In the genomic region with DNA sequence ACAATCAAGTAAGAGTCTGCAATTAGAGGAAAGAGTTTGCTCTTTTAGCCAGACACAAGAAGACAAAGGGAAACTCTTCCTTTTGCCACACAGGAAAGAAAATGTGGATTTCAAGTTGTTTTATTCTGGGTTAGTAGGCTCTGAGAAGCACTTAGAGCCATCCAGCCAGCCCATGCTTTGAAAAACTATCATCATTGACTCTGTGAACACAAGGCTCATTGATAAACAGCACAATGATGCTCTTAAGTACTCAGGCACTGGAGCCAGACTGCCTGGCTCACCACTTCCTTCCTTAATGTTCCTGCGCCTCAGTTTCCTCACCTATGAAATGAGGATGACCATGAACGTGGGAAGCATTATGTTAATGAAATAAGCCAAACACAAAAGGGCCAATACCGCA, we compare ENCODE assay signal across 20 cellular contexts.
"Had no signal": no experiment of that assay in that cellular context is flagged by ENCODE, and none has a peak within 500 bp of the region (broad histone marks: within the 10 kb centered on the region; RNA-seq: fewer than 3 reads in every experiment).

No MANE protein-coding gene starts in this region.

- H3K27me3 Mint-ChIP-seq: activated naive CD8-positive, alpha-beta T cell treated with anti-CD3 and anti-CD28 coated beads for 36 hours; stimulated activated naive CD8-positive, alpha-beta T cell treated with anti-CD3 and anti-CD28 coated beads, Interleukin-15, amount 100 ng/mL, for 72 hours had no signal

- H3K27ac ChIP-seq: dorsolateral prefrontal cortex, esophagus squamous epithelium, heart right ventricle, psoas muscle, tibial artery, VCaP had no signal

- H3K36me3 Mint-ChIP-seq: activated naive CD8-positive, alpha-beta T cell treated with anti-CD3 and anti-CD28 coated beads for 36 hours; naive thymus-derived CD8-positive, alpha-beta T cell; stimulated activated effector memory CD8-positive, alpha-beta T cell treated with anti-CD3 and anti-CD28 coated beads, Interleukin-12 subunit alpha, Interleukin-12 subunit beta, amount 100 ng/mL, for 72 hours had no signal

- DNase-seq: activated CD4-positive, alpha-beta T cell treated with anti-CD3 and anti-CD28 coated beads, Interleukin-2, amount 10 ng/mL, durations not matched to agents 7 days and 5 days; activated CD4-positive, CD25-positive, alpha-beta regulatory T cell treated with anti-CD3 and anti-CD28 coated beads, Interleukin-2, amount 50 U/mL, for 72 hours; activated CD8-positive, alpha-beta T cell treated with anti-CD3 and anti-CD28 coated beads, Interleukin-2, amount 10 ng/mL, durations not matched to agents 7 days and 5 days; activated naive CD8-positive, alpha-beta T cell treated with anti-CD3 and anti-CD28 coated beads for 36 hours; dorsolateral prefrontal cortex; effector memory CD8-positive, alpha-beta T cell; esophagus squamous epithelium; heart right ventricle; islet precursor cell; left cardiac atrium; naive thymus-derived CD8-positive, alpha-beta T cell; psoas muscle; right cardiac atrium; stimulated activated CD4-positive, alpha-beta T cell treated with anti-CD3 and anti-CD28 coated beads, Interleukin-12 subunit alpha, Interleukin-12 subunit beta, amount 100 ng/mL, for 4 hours; stimulated activated naive CD8-positive, alpha-beta T cell treated with anti-CD3 and anti-CD28 coated beads, Interleukin-15, amount 100 ng/mL, for 72 hours; tibial artery had no signal

- H3K4me3 Mint-ChIP-seq: activated CD4-positive, alpha-beta T cell treated with anti-CD3 and anti-CD28 coated beads, Interleukin-2, amount 10 ng/mL, durations not matched to agents 7 days and 5 days; activated CD8-positive, alpha-beta T cell treated with anti-CD3 and anti-CD28 coated beads, Interleukin-2, amount 10 ng/mL, durations not matched to agents 7 days and 5 days; activated naive CD8-positive, alpha-beta T cell treated with anti-CD3 and anti-CD28 coated beads for 36 hours; central memory CD8-positive, alpha-beta T cell; effector memory CD8-positive, alpha-beta T cell; naive thymus-derived CD8-positive, alpha-beta T cell; stimulated activated effector memory CD8-positive, alpha-beta T cell treated with anti-CD3 and anti-CD28 coated beads, Interleukin-12 subunit alpha, Interleukin-12 subunit beta, amount 100 ng/mL, for 72 hours; stimulated activated naive CD8-positive, alpha-beta T cell treated with anti-CD3 and anti-CD28 coated beads, Interleukin-15, amount 100 ng/mL, for 72 hours; T-helper 2 cell treated with Interferon-gamma antibody and Interleukin-4, amounts not matched to agents 5 μg/mL and 100 μg/mL, for 36 hours had no signal

- H3K9me3 Mint-ChIP-seq: activated CD4-positive, alpha-beta T cell treated with anti-CD3 and anti-CD28 coated beads, Interleukin-2, amount 10 ng/mL, durations not matched to agents 7 days and 5 days; activated naive CD8-positive, alpha-beta T cell treated with anti-CD3 and anti-CD28 coated beads for 36 hours; central memory CD8-positive, alpha-beta T cell; effector memory CD8-positive, alpha-beta T cell; stimulated activated effector memory CD8-positive, alpha-beta T cell treated with anti-CD3 and anti-CD28 coated beads, Interleukin-12 subunit alpha, Interleukin-12 subunit beta, amount 100 ng/mL, for 72 hours; stimulated activated naive CD8-positive, alpha-beta T cell treated with anti-CD3 and anti-CD28 coated beads, Interleukin-15, amount 100 ng/mL, for 72 hours; T-helper 2 cell treated with Interferon-gamma antibody and Interleukin-4, amounts not matched to agents 5 μg/mL and 100 μg/mL, for 36 hours had no signal

- H3K9me3 ChIP-seq: esophagus squamous epithelium, heart right ventricle, psoas muscle, tibial artery had no signal

- H3K36me3 ChIP-seq: esophagus squamous epithelium, heart right ventricle, tibial artery had no signal

- H3K27me3 ChIP-seq: esophagus squamous epithelium, heart right ventricle, tibial artery had no signal

- H3K27ac Mint-ChIP-seq: activated CD4-positive, alpha-beta T cell treated with anti-CD3 and anti-CD28 coated beads, Interleukin-2, amount 10 ng/mL, durations not matched to agents 7 days and 5 days; activated CD8-positive, alpha-beta T cell treated with anti-CD3 and anti-CD28 coated beads, Interleukin-2, amount 10 ng/mL, durations not matched to agents 7 days and 5 days; activated naive CD8-positive, alpha-beta T cell treated with anti-CD3 and anti-CD28 coated beads for 36 hours; effector memory CD8-positive, alpha-beta T cell; naive thymus-derived CD8-positive, alpha-beta T cell; stimulated activated effector memory CD8-positive, alpha-beta T cell treated with anti-CD3 and anti-CD28 coated beads, Interleukin-12 subunit alpha, Interleukin-12 subunit beta, amount 100 ng/mL, for 72 hours; stimulated activated naive CD8-positive, alpha-beta T cell treated with anti-CD3 and anti-CD28 coated beads, Interleukin-15, amount 100 ng/mL, for 72 hours; T-helper 2 cell treated with Interferon-gamma antibody and Interleukin-4, amounts not matched to agents 5 μg/mL and 100 μg/mL, for 36 hours had no signal

- H3K4me1 Mint-ChIP-seq: activated CD4-positive, alpha-beta T cell treated with anti-CD3 and anti-CD28 coated beads, Interleukin-2, amount 10 ng/mL, durations not matched to agents 7 days and 5 days; activated naive CD8-positive, alpha-beta T cell treated with anti-CD3 and anti-CD28 coated beads for 36 hours; central memory CD8-positive, alpha-beta T cell; naive thymus-derived CD8-positive, alpha-beta T cell; stimulated activated effector memory CD8-positive, alpha-beta T cell treated with anti-CD3 and anti-CD28 coated beads, Interleukin-12 subunit alpha, Interleukin-12 subunit beta, amount 100 ng/mL, for 72 hours; stimulated activated naive CD8-positive, alpha-beta T cell treated with anti-CD3 and anti-CD28 coated beads, Interleukin-15, amount 100 ng/mL, for 72 hours had no signal

- H3K4me1 ChIP-seq: psoas muscle had no signal

- H3K4me3 ChIP-seq: dorsolateral prefrontal cortex, esophagus squamous epithelium, heart right ventricle, psoas muscle, tibial artery had no signal
